14 cellular contexts compared by ENCODE assay signal in genomic region chr1:175307160-175307559, GRCh38.
A peak's percentile ranks its signal among the peaks of the same experiment; 100 is the strongest.
DNase-seq lines count a peak whose midpoint lies in the region; ATAC-seq and TF ChIP-seq lines count a peak whose summit lies in the region.
"Had no signal": no experiment of that assay in that cellular context is flagged by ENCODE, and none has a peak within 500 bp of the region (broad histone marks: within the 10 kb centered on the region; RNA-seq: fewer than 3 reads in every experiment).

No MANE protein-coding gene starts in this region.

- no peaks in the 10 kb centered on the region for H3K36me3 Mint-ChIP-seq in activated naive CD4-positive, alpha-beta T cell treated with anti-CD3 and anti-CD28 coated beads, Interleukin-2, amount 50 U/mL, for 24 hours
- no peaks in the 10 kb centered on the region for H3K36me3 Mint-ChIP-seq in type B pancreatic cell
- H3K36me3 Mint-ChIP-seq: mesothelial cell of epicardium had no signal

- no peaks in the 10 kb centered on the region for H3K36me3 ChIP-seq in PC-9 (ENCODE audit: low read depth)
- H3K36me3 ChIP-seq: uterus had no signal

- no TSS peak for BruUV-seq in PC-9 (replicated peaks; lab: Mats Ljungman, UMichigan)

- H4K20me1 ChIP-seq in PC-9 (ENCODE audit: insufficient read depth), result no peaks in the 10 kb centered on the region

- no peak overlapping the region for H3K4me3 ChIP-seq in PC-9
- H3K4me3 ChIP-seq: dorsolateral prefrontal cortex, uterus had no signal

- intact Hi-C loops in PC-9 (cut with micrococcal nuclease; ENCODE audit: unreplicated experiment), result no loop called here

- CTCF ChIA-PET in PC-9 (lab: Charles Lee), result no interaction called here

- no peaks in the 10 kb centered on the region for H3K79me2 ChIP-seq in PC-9 (ENCODE audit: low read depth)

- H3K9me2 ChIP-seq in PC-9 (ENCODE audit: insufficient read depth), result no peaks in the 10 kb centered on the region

- no peaks in the 10 kb centered on the region for H3K4me1 Mint-ChIP-seq in activated naive CD4-positive, alpha-beta T cell treated with anti-CD3 and anti-CD28 coated beads, Interleukin-2, amount 50 U/mL, for 24 hours
- no peaks in the 10 kb centered on the region for H3K4me1 Mint-ChIP-seq in type B pancreatic cell (ENCODE audit: unreplicated experiment)

- H3K4me1 ChIP-seq in PC-9 (replicated peaks; ENCODE audit: insufficient read depth), result peaks cover 16% of the 10 kb centered on the region
- H3K4me1 ChIP-seq: uterus had no signal

- H3K9me3 Mint-ChIP-seq in activated naive CD4-positive, alpha-beta T cell treated with anti-CD3 and anti-CD28 coated beads, Interleukin-2, amount 50 U/mL, for 24 hours, result no peaks in the 10 kb centered on the region
- no peaks in the 10 kb centered on the region for H3K9me3 Mint-ChIP-seq in type B pancreatic cell
- H3K9me3 Mint-ChIP-seq: mesothelial cell of epicardium had no signal

- peak; percentile 55 for ATAC-seq in GM21737 (IDR thresholded peaks at IDR 0.05; ENCODE audit: unreplicated experiment)
- ATAC-seq in HG03378 (IDR thresholded peaks at IDR 0.05; ENCODE audit: unreplicated experiment), result peak; percentile 78
- ATAC-seq in stimulated activated naive CD8-positive, alpha-beta T cell treated with anti-CD3 and anti-CD28 coated beads, Interleukin-15, Interleukin-2, amounts not matched to agents 100 U/mL and 50 U/mL, for 24 hours, result peak; percentile 9
- ATAC-seq: Right ventricle myocardium inferior had no signal

- H3K4me3 Mint-ChIP-seq in activated naive CD4-positive, alpha-beta T cell treated with anti-CD3 and anti-CD28 coated beads, Interleukin-2, amount 50 U/mL, for 24 hours, result no peak overlapping the region
- no peak overlapping the region for H3K4me3 Mint-ChIP-seq in type B pancreatic cell
- H3K4me3 Mint-ChIP-seq: mesothelial cell of epicardium had no signal

- peak overlapping the region; percentile 9 for H3K27ac Mint-ChIP-seq in activated naive CD4-positive, alpha-beta T cell treated with anti-CD3 and anti-CD28 coated beads, Interleukin-2, amount 50 U/mL, for 24 hours
- no peak overlapping the region for H3K27ac Mint-ChIP-seq in type B pancreatic cell
- H3K27ac Mint-ChIP-seq: mesothelial cell of epicardium had no signal

- H3K27ac ChIP-seq in PC-9, result no peak overlapping the region
- H3K27ac ChIP-seq: dorsolateral prefrontal cortex, uterus had no signal

- H3K9me3 ChIP-seq in PC-9 (ENCODE audit: insufficient read depth, low read depth), result no peaks in the 10 kb centered on the region
- H3K9me3 ChIP-seq: uterus had no signal

- H3F3A ChIP-seq in PC-9 (ENCODE audit: insufficient read depth, low read depth), result no peaks in the 10 kb centered on the region

- POLR2A ChIA-PET in PC-9 (lab: Charles Lee; ENCODE audit: unreplicated experiment), result no interaction called here

- no peaks in the 10 kb centered on the region for H3K27me3 Mint-ChIP-seq in activated naive CD4-positive, alpha-beta T cell treated with anti-CD3 and anti-CD28 coated beads, Interleukin-2, amount 50 U/mL, for 24 hours
- H3K27me3 Mint-ChIP-seq in type B pancreatic cell, result peaks cover 18% of the 10 kb centered on the region

- H3K27me3 ChIP-seq in PC-9 (ENCODE audit: insufficient read depth, low read depth), result no peaks in the 10 kb centered on the region
- H3K27me3 ChIP-seq: uterus had no signal

- H3K4me2 ChIP-seq in PC-9, result no peak overlapping the region

- DNase-seq in activated naive CD4-positive, alpha-beta T cell treated with anti-CD3 and anti-CD28 coated beads, Interleukin-2, amount 50 U/mL, for 16 hours, result no peak
- DNase-seq in stimulated activated naive CD8-positive, alpha-beta T cell treated with anti-CD3 and anti-CD28 coated beads, Interleukin-15, Interleukin-2, amounts not matched to agents 100 U/mL and 50 U/mL, for 24 hours, result no peak
- DNase-seq in cerebellar nuclear complex (lab: John Stamatoyannopoulos, UW), result no peak
- no peak for DNase-seq in PC-9
- DNase-seq in type B pancreatic cell (ENCODE audit: extremely low spot score, unreplicated experiment), result no peak
- DNase-seq: HCEC 1CT, MV-4-11, uterus had no signal

- no peak for TF ChIP-seq CTCF in PC-9 (conservative IDR thresholded peaks at IDR 0.05)
- TF ChIP-seq CTCF in type B pancreatic cell (conservative IDR thresholded peaks at IDR 0.05), result no peak

- H2AFZ ChIP-seq in PC-9, result no peak overlapping the region

Comparison
In these comparisons a context has a peak if more than half of its experiments do, and no peak if none do; other contexts are left out.
1. ATAC-seq: peak in every context shown above with its lines; median percentile 78 in HG03378; 55 in GM21737; 9 in stimulated activated naive CD8-positive, alpha-beta T cell treated with anti-CD3 and anti-CD28 coated beads, Interleukin-15, Interleukin-2, amounts not matched to agents 100 U/mL and 50 U/mL, for 24 hours.